Comparison of ENCODE assay signal across 1 cellular context in genomic region chr19:43575156-43575950, GRCh38.
TF ChIP-seq lines count a peak whose summit lies in the region.

TSS of gene PINLYP (plus strand) at chr19:43575801. CDS start at chr19:43577192, 1,391 bp downstream.
A gene with protein sequence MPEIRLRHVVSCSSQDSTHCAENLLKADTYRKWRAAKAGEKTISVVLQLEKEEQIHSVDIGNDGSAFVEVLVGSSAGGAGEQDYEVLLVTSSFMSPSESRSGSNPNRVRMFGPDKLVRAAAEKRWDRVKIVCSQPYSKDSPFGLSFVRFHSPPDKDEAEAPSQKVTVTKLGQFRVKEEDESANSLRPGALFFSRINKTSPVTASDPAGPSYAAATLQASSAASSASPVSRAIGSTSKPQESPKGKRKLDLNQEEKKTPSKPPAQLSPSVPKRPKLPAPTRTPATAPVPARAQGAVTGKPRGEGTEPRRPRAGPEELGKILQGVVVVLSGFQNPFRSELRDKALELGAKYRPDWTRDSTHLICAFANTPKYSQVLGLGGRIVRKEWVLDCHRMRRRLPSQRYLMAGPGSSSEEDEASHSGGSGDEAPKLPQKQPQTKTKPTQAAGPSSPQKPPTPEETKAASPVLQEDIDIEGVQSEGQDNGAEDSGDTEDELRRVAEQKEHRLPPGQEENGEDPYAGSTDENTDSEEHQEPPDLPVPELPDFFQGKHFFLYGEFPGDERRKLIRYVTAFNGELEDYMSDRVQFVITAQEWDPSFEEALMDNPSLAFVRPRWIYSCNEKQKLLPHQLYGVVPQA (minus strand): TSS chr19:43575527. CDS start chr19:43575458, 69 bp downstream.

TF ChIP-seq in SK-N-SH treated with all-trans-retinoic acid at 6 μM for 48 hours, 23 proteins besides CTCF, POLR2A, EP300 and RAD21 (continued from another document):
- TF ChIP-seq ARNTL (CRISPR knock-in tag; IDR thresholded peaks at IDR 0.05; ENCODE audit: borderline replicate concordance, low read depth) (no peak), ESRRG (CRISPR knock-in tag; IDR thresholded peaks at IDR 0.05) (no peak), POU6F1 (CRISPR knock-in tag; IDR thresholded peaks at IDR 0.05; ENCODE audit: borderline replicate concordance, low read depth) (no peak), TCF4 (CRISPR knock-in tag; IDR thresholded peaks at IDR 0.05; ENCODE audit: borderline replicate concordance) (no peak)
